ENCODE assay signal across 8 cellular contexts in the genomic region with DNA sequence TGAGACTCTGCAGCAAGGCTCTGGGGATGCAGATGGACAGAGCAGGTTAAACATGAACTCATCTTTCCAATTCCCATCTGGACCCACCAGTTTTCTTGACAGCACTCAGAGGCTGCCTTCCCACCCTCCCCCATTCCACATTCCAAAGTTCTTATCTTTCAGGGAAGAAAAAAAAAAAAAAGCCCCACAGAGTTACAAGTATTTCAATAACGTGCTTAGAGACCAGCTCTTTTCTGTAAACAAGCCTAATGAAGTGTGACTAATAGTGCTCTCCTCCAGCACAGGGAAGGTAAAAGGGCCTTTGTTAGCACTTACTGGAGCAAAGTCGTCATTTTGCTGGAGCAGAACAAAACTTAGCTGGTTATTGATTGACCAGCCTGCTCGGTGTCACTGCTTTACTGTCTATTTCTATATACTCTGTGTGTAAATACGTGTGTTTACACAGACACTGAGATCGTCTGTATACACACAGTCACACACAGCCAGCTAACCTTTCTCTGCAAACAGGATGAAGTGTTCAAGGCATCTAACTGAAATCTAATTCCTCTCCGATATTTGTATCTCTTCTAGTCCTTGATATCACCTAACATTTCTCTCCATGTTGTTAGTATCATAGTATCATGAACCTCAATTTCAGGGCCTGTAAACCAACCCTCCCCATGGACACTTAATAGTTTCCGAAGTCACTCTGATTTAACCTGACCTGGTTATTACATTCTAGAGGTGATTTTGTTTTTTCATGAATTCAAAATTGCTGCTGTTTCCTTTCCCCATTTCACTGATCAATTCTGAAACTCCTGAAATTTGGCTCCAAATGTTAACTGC.
DNase-seq lines count a peak whose midpoint lies in the region; ATAC-seq and TF ChIP-seq lines count a peak whose summit lies in the region.

No MANE protein-coding gene starts in this region.

- DNase-seq in DMS153 (lab: John Stamatoyannopoulos, UW): peak; percentile 50
- DNase-seq in DMS153 treated with DMSO at 0.1 percent for 48 hours (lab: John Stamatoyannopoulos, UW; ENCODE audit: unreplicated experiment): no peak
- peak; percentile 59 for DNase-seq in NCI-H774 (lab: John Stamatoyannopoulos, UW)
- no peak for DNase-seq in mucosa of descending colon
- DNase-seq in T-helper 9 cell: no peak

- H3K9ac ChIP-seq in endocrine pancreas (ENCODE audit: control insufficient read depth, insufficient read depth, low read length): no peak overlapping the region

- TF ChIP-seq CTCF in mucosa of descending colon (IDR thresholded peaks at IDR 0.05): no peak

- ATAC-seq in mucosa of descending colon (peak; percentile 59), GM19035 (IDR thresholded peaks at IDR 0.05; ENCODE audit: unreplicated experiment) (no peak), GM21515 (IDR thresholded peaks at IDR 0.05; ENCODE audit: unreplicated experiment) (no peak)

- H3K4me3 ChIP-seq in endocrine pancreas (ENCODE audit: control insufficient read depth, insufficient read depth, low read length): peak overlapping the region; percentile 52
- no peak overlapping the region for H3K4me3 ChIP-seq in mucosa of descending colon

- H3K36me3 ChIP-seq in endocrine pancreas (ENCODE audit: control insufficient read depth, insufficient read depth, low read length) (no peaks in the 10 kb centered on the region), mucosa of descending colon (ENCODE audit: low read depth) (no peaks in the 10 kb centered on the region)

- H3K27me3 ChIP-seq in endocrine pancreas (ENCODE audit: control insufficient read depth, insufficient read depth, low read length): no peaks in the 10 kb centered on the region

- intact Hi-C loops in mucosa of descending colon (cut with DNase I, micrococcal nuclease): loop anchor here in 1 of 2 donors (2.0 kb wide), 1 partner anchor 85 kb away; a partner anchor contains a TSS

- no peaks in the 10 kb centered on the region for H3K9me3 ChIP-seq in endocrine pancreas (ENCODE audit: control insufficient read depth, low read length)
- H3K9me3 ChIP-seq in mucosa of descending colon: no peaks in the 10 kb centered on the region

- peaks cover 26% of the 10 kb centered on the region for H3K4me1 ChIP-seq in endocrine pancreas (ENCODE audit: control insufficient read depth, insufficient read depth, low read length)
- peaks cover 57% of the 10 kb centered on the region for H3K4me1 ChIP-seq in mucosa of descending colon (ENCODE audit: low read depth)

Comparison
In these comparisons a context has a peak if more than half of its experiments do, and no peak if none do; other contexts are left out.
1. DNase-seq: peak in DMS153 (single experiment) and NCI-H774 (single experiment); none in DMS153 treated with DMSO at 0.1 percent for 48 hours (single experiment), mucosa of descending colon (0 of 3) and T-helper 9 cell (single experiment).